ENCODE assay signal across 26 cellular contexts in the genomic region with DNA sequence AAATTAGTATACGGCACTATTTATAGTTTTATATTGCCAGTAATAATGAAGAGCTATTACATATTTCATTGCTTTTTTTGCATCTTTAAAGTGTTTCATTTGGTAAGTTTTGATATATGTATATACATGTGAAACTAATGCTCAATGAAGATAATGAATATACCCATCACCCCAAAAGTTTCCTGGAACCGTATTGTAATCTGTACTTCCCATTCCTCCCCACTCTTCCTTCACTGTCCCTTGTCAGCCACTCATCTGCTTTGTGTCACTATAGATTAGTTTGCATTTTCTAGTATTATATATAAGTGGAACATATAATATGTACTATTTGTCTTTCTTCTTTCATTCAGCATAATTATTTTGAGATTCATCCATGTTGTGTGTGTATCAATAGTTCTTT.
"Had no signal": no experiment of that assay in that cellular context is flagged by ENCODE, and none has a peak within 500 bp of the region (broad histone marks: within the 10 kb centered on the region; RNA-seq: fewer than 3 reads in every experiment).

No MANE protein-coding gene starts in this region.

- DNase-seq: natural killer cell; occipital lobe; ovary; posterior cingulate gyrus; psoas muscle; right cardiac atrium; right lobe of liver; sigmoid colon; small intestine; stimulated activated CD4-positive, alpha-beta T cell treated with anti-CD3 and anti-CD28 coated beads, Interleukin-15, amount 100 ng/mL, for 24 hours; stimulated activated CD4-positive, alpha-beta T cell treated with anti-CD3 and anti-CD28 coated beads, Interleukin-2, amount 100 ng/mL, for 24 hours; stimulated activated CD4-positive, alpha-beta T cell treated with anti-CD3 and anti-CD28 coated beads, Interleukin-2, amount 100 ng/mL, for 48 hours; stimulated activated CD4-positive, alpha-beta T cell treated with anti-CD3 and anti-CD28 coated beads, Interleukin-4, amount 100 ng/mL, for 24 hours; stimulated activated naive B cell treated with anti-CD40 and anti-IgM and Interleukin-4, amounts not matched to agents 10 μg/mL and 1 μg/mL and 100 μg/mL, for 72 hours; stimulated activated naive CD4-positive, alpha-beta T cell treated with Interleukin-2 at 50 U/mL for 16 hours; stomach; thyroid gland; trophoblast cell; upper lobe of left lung had no signal

- H3K9ac ChIP-seq: neural progenitor cell, parathyroid adenoma had no signal

- H2AFZ ChIP-seq: neural progenitor cell, parathyroid adenoma had no signal

- H3K27me3 ChIP-seq: neural progenitor cell, ovary, right lobe of liver, sigmoid colon, stomach, thyroid gland, tibial nerve, upper lobe of left lung, vagina had no signal

- H3K79me2 ChIP-seq: parathyroid adenoma had no signal

- FAIRE-seq: urothelium cell line had no signal

- H3K4me1 ChIP-seq: neural progenitor cell, parathyroid adenoma, psoas muscle, right lobe of liver, sigmoid colon, stomach, thyroid gland, tibial nerve, upper lobe of left lung, vagina had no signal

- H3K27ac ChIP-seq: neural progenitor cell, ovary, parathyroid adenoma, psoas muscle, right lobe of liver, sigmoid colon, stomach, thoracic aorta, thyroid gland, tibial nerve, upper lobe of left lung, vagina had no signal

- H3K9me3 ChIP-seq: ovary, psoas muscle, right lobe of liver, sigmoid colon, stomach, thoracic aorta, thyroid gland, tibial nerve, upper lobe of left lung, vagina had no signal

- H3K36me3 ChIP-seq: neural progenitor cell, ovary, right lobe of liver, sigmoid colon, stomach, thoracic aorta, thyroid gland, tibial nerve, upper lobe of left lung, vagina had no signal

- H3K4me3 ChIP-seq: neural progenitor cell, ovary, psoas muscle, right lobe of liver, sigmoid colon, stomach, thoracic aorta, thyroid gland, tibial nerve, upper lobe of left lung, vagina had no signal

- ATAC-seq: natural killer cell; psoas muscle; right cardiac atrium; right lobe of liver; stimulated activated effector memory CD8-positive, alpha-beta T cell treated with anti-CD3 and anti-CD28 coated beads, Interleukin-12 subunit alpha, Interleukin-12 subunit beta, amount 100 ng/mL, for 72 hours; stimulated activated naive B cell treated with anti-CD40 and anti-IgM and Interleukin-4, amounts not matched to agents 10 μg/mL and 1 μg/mL and 100 μg/mL, for 72 hours had no signal

- H3K4me2 ChIP-seq: neural progenitor cell had no signal
